Comparison of ENCODE assay signal across 1 cellular context in the genomic region with DNA sequence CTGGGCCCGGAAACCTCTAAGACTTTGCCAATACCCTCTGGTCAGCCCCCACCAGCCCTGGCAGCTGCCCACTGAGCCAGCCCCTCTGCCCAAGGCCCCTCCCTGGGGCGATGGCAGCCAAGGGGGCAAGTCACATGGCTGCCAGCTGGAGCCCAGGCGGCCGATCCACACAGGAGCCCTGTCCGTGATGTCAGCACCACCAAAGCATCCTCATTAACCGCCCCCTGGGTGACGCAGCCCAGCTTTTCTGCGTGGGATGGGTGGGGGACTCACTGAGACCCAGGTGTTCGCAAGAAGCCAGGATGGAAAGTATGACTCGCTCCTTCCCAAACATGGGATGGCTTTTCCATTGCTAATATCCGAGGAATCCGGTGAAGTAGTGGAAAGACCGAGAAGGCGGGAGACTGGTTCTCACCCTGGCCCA.
TF ChIP-seq lines count a peak whose summit lies in the region.

No MANE protein-coding gene starts in this region.

TF ChIP-seq in SK-N-SH treated with all-trans-retinoic acid at 6 μM for 48 hours, 23 proteins besides CTCF, POLR2A, EP300 and RAD21:
- TF ChIP-seq, protein P1, sequence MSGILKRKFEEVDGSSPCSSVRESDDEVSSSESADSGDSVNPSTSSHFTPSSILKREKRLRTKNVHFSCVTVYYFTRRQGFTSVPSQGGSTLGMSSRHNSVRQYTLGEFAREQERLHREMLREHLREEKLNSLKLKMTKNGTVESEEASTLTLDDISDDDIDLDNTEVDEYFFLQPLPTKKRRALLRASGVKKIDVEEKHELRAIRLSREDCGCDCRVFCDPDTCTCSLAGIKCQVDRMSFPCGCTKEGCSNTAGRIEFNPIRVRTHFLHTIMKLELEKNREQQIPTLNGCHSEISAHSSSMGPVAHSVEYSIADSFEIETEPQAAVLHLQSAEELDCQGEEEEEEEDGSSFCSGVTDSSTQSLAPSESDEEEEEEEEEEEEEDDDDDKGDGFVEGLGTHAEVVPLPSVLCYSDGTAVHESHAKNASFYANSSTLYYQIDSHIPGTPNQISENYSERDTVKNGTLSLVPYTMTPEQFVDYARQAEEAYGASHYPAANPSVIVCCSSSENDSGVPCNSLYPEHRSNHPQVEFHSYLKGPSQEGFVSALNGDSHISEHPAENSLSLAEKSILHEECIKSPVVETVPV (CRISPR knock-in tag; IDR thresholded peaks at IDR 0.05) = no peak
- TF ChIP-seq CREB5 (CRISPR knock-in tag; IDR thresholded peaks at IDR 0.05; ENCODE audit: low read depth) = no peak
- TF ChIP-seq ZNF8 (CRISPR knock-in tag; IDR thresholded peaks at IDR 0.05) = no peak
- TF ChIP-seq, protein P2, sequence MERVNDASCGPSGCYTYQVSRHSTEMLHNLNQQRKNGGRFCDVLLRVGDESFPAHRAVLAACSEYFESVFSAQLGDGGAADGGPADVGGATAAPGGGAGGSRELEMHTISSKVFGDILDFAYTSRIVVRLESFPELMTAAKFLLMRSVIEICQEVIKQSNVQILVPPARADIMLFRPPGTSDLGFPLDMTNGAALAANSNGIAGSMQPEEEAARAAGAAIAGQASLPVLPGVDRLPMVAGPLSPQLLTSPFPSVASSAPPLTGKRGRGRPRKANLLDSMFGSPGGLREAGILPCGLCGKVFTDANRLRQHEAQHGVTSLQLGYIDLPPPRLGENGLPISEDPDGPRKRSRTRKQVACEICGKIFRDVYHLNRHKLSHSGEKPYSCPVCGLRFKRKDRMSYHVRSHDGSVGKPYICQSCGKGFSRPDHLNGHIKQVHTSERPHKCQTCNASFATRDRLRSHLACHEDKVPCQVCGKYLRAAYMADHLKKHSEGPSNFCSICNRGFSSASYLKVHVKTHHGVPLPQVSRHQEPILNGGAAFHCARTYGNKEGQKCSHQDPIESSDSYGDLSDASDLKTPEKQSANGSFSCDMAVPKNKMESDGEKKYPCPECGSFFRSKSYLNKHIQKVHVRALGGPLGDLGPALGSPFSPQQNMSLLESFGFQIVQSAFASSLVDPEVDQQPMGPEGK (CRISPR knock-in tag; IDR thresholded peaks at IDR 0.05; ENCODE audit: borderline replicate concordance) = no peak
- no peak for TF ChIP-seq TCF4 (CRISPR knock-in tag; IDR thresholded peaks at IDR 0.05; ENCODE audit: borderline replicate concordance)
- TF ChIP-seq ISL1 (CRISPR knock-in tag; IDR thresholded peaks at IDR 0.05) = no peak
- TF ChIP-seq ZFP3 (CRISPR knock-in tag; IDR thresholded peaks at IDR 0.05) = no peak
- TF ChIP-seq ZNF565 (CRISPR knock-in tag; conservative IDR thresholded peaks at IDR 0.05; ENCODE audit: low read depth) = no peak
- TF ChIP-seq ZNF70 (CRISPR knock-in tag; IDR thresholded peaks at IDR 0.05) = no peak
- no peak for TF ChIP-seq CSDC2 (CRISPR knock-in tag; IDR thresholded peaks at IDR 0.05)
- TF ChIP-seq PPARA (CRISPR knock-in tag; IDR thresholded peaks at IDR 0.05; ENCODE audit: borderline replicate concordance) = no peak
- no peak for TF ChIP-seq GLIS3 (CRISPR knock-in tag; IDR thresholded peaks at IDR 0.05)
- TF ChIP-seq RARB (CRISPR knock-in tag; IDR thresholded peaks at IDR 0.05) = no peak
- TF ChIP-seq, protein P3, sequence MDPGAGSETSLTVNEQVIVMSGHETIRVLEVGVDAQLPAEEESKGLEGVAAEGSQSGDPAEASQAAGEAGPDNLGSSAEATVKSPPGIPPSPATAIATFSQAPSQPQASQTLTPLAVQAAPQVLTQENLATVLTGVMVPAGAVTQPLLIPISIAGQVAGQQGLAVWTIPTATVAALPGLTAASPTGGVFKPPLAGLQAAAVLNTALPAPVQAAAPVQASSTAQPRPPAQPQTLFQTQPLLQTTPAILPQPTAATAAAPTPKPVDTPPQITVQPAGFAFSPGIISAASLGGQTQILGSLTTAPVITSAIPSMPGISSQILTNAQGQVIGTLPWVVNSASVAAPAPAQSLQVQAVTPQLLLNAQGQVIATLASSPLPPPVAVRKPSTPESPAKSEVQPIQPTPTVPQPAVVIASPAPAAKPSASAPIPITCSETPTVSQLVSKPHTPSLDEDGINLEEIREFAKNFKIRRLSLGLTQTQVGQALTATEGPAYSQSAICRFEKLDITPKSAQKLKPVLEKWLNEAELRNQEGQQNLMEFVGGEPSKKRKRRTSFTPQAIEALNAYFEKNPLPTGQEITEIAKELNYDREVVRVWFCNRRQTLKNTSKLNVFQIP (CRISPR knock-in tag; IDR thresholded peaks at IDR 0.05; ENCODE audit: borderline replicate concordance, low read depth) = no peak
- TF ChIP-seq ARNTL (CRISPR knock-in tag; IDR thresholded peaks at IDR 0.05; ENCODE audit: borderline replicate concordance, low read depth) = no peak
- TF ChIP-seq, protein P4, sequence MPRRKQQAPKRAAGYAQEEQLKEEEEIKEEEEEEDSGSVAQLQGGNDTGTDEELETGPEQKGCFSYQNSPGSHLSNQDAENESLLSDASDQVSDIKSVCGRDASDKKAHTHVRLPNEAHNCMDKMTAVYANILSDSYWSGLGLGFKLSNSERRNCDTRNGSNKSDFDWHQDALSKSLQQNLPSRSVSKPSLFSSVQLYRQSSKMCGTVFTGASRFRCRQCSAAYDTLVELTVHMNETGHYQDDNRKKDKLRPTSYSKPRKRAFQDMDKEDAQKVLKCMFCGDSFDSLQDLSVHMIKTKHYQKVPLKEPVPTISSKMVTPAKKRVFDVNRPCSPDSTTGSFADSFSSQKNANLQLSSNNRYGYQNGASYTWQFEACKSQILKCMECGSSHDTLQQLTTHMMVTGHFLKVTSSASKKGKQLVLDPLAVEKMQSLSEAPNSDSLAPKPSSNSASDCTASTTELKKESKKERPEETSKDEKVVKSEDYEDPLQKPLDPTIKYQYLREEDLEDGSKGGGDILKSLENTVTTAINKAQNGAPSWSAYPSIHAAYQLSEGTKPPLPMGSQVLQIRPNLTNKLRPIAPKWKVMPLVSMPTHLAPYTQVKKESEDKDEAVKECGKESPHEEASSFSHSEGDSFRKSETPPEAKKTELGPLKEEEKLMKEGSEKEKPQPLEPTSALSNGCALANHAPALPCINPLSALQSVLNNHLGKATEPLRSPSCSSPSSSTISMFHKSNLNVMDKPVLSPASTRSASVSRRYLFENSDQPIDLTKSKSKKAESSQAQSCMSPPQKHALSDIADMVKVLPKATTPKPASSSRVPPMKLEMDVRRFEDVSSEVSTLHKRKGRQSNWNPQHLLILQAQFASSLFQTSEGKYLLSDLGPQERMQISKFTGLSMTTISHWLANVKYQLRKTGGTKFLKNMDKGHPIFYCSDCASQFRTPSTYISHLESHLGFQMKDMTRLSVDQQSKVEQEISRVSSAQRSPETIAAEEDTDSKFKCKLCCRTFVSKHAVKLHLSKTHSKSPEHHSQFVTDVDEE (CRISPR knock-in tag; IDR thresholded peaks at IDR 0.05) = no peak
- no peak for TF ChIP-seq ESRRG (CRISPR knock-in tag; IDR thresholded peaks at IDR 0.05)
- no peak for TF ChIP-seq TOX (CRISPR knock-in tag; IDR thresholded peaks at IDR 0.05; ENCODE audit: borderline replicate concordance)
- TF ChIP-seq ZC3H10 (CRISPR knock-in tag; IDR thresholded peaks at IDR 0.05) = no peak
